ENCODE assay signal across 1 cellular context in genomic region chr7:2680792-2681490, GRCh38.
TF ChIP-seq lines count a peak whose summit lies in the region.

No MANE protein-coding gene starts in this region.

TF ChIP-seq in K562, 482 proteins besides CTCF, POLR2A, EP300 and RAD21 (continued from another document):
- TF ChIP-seq ZNF407 (IDR thresholded peaks at IDR 0.05; ENCODE audit: low read depth): no peak
- TF ChIP-seq RB1 (IDR thresholded peaks at IDR 0.05; ENCODE audit: low read depth): peak; percentile 37; the same call in 1 of the 2 replicates
- peak; percentile 40; the same call in 1 of the 2 replicates for TF ChIP-seq TFAP4 (CRISPR knock-in tag; IDR thresholded peaks at IDR 0.05; ENCODE audit: borderline replicate concordance)
- no peak for TF ChIP-seq HINFP (tag; conservative IDR thresholded peaks at IDR 0.05; ENCODE audit: low read depth)
- TF ChIP-seq ZNF561 (CRISPR knock-in tag; conservative IDR thresholded peaks at IDR 0.05): no peak
- TF ChIP-seq CGGBP1 (CRISPR knock-in tag; IDR thresholded peaks at IDR 0.05): no peak
- TF ChIP-seq DEAF1 (CRISPR knock-in tag; IDR thresholded peaks at IDR 0.05): 0 out of 2 replicates have a peak, but pooled peaks have one; percentile 10
- peak; percentile 89 for TF ChIP-seq STAG1 (CRISPR knock-in tag; IDR thresholded peaks at IDR 0.05; ENCODE audit: borderline replicate concordance)
- TF ChIP-seq ZNF354B (CRISPR knock-in tag; IDR thresholded peaks at IDR 0.05): no peak
- TF ChIP-seq ZKSCAN8 (CRISPR knock-in tag; IDR thresholded peaks at IDR 0.05): peak; percentile 98
- no peak for TF ChIP-seq HCFC1 (IDR thresholded peaks at IDR 0.05; ENCODE audit: low read depth, low read length)
- TF ChIP-seq RCOR1 (IDR thresholded peaks at IDR 0.05; ENCODE audit: borderline replicate concordance in 1 of 2, low read depth in 2 of 2, low read length in 2 of 2): peak in 1 of 2 experiments; percentile 32; a peak in 1 of 4 replicates
- TF ChIP-seq ESRRB (CRISPR knock-in tag; IDR thresholded peaks at IDR 0.05; ENCODE audit: borderline replicate concordance): no peak
- TF ChIP-seq SMC3 (conservative IDR thresholded peaks at IDR 0.05; ENCODE audit: insufficient read depth, low read depth, low read length): peak; percentile 83
- TF ChIP-seq CBFB (CRISPR knock-in tag; IDR thresholded peaks at IDR 0.05): 0 out of 2 replicates have a peak, but pooled peaks have one; percentile 12
- TF ChIP-seq MCM2 (IDR thresholded peaks at IDR 0.05; ENCODE audit: low read depth): no peak
- TF ChIP-seq ZFP36 (IDR thresholded peaks at IDR 0.05; ENCODE audit: low read depth, low read length, partially characterized antibody): peak; percentile 21
